31 cellular contexts compared by ENCODE assay signal in genomic region chrX:79371640-79372039, GRCh38. TPM values are rescaled to one million over a fixed set of nuclear protein-coding genes. Genes with fewer than 3 reads are reported as not detected.
A peak's percentile ranks its signal among the peaks of the same experiment; 100 is the strongest.
DNase-seq lines count a peak whose midpoint lies in the region; ATAC-seq, FAIRE-seq and TF ChIP-seq lines count a peak whose summit lies in the region.
"Had no signal": no experiment of that assay in that cellular context is flagged by ENCODE, and none has a peak within 500 bp of the region (broad histone marks: within the 10 kb centered on the region; RNA-seq: fewer than 3 reads in every experiment).

No MANE protein-coding gene starts in this region.

- CTCF ChIA-PET in activated CD4-positive, alpha-beta memory T cell treated with anti-CD3 and anti-CD28 coated beads for 36 hours (lab: Charles Lee) = interaction anchor here (1.7 kb wide), 1 partner anchor 41 kb away, joined by 5 read pairs; no protein-coding TSS in a partner anchor

- no peaks in the 10 kb centered on the region for H3K9me3 ChIP-seq in MM.1S (replicated peaks; ENCODE audit: insufficient read depth, low read length)
- H3K9me3 ChIP-seq in kidney (ENCODE audit: control insufficient read depth in 1 of 2, low read length in 2 of 2) = no peaks in the 10 kb centered on the region
- H3K9me3 ChIP-seq: BE2C, Caco-2 had no signal

- no peak overlapping the region for H3K27ac Mint-ChIP-seq in activated CD4-positive, alpha-beta memory T cell treated with anti-CD3 and anti-CD28 coated beads for 36 hours
- H3K27ac Mint-ChIP-seq: CD14-positive monocyte; CD4-positive, alpha-beta memory T cell; CD4-positive, CD25-positive, alpha-beta regulatory T cell; CD8-positive, alpha-beta memory T cell had no signal

- H3F3A ChIP-seq in MM.1S (ENCODE audit: insufficient read depth, low read length) = peaks cover 6% of the 10 kb centered on the region; the same call in 1 of the 2 replicates

- ATAC-seq in GM18867 (IDR thresholded peaks at IDR 0.05; ENCODE audit: unreplicated experiment) (peak; percentile 55), GM21529 (IDR thresholded peaks at IDR 0.05; ENCODE audit: unreplicated experiment) (peak; percentile 24)

- no peaks in the 10 kb centered on the region for H3K36me3 ChIP-seq in MM.1S (replicated peaks; ENCODE audit: insufficient read depth, low read length)
- no peaks in the 10 kb centered on the region for H3K36me3 ChIP-seq in kidney (ENCODE audit: control insufficient read depth in 1 of 2, insufficient read depth in 2 of 2, low read length in 2 of 2)
- H3K36me3 ChIP-seq: BE2C, BLaER1 had no signal

- H3K4me3 Mint-ChIP-seq in activated CD4-positive, alpha-beta memory T cell treated with anti-CD3 and anti-CD28 coated beads for 36 hours = no peak overlapping the region
- H3K4me3 Mint-ChIP-seq: CD14-positive monocyte; CD4-positive, alpha-beta memory T cell; CD4-positive, CD25-positive, alpha-beta regulatory T cell had no signal

- H3K4me3 ChIP-seq in MM.1S (ENCODE audit: low read length) = no peak overlapping the region
- no peak overlapping the region for H3K4me3 ChIP-seq in kidney (ENCODE audit: low read length in 2 of 2)
- H3K4me3 ChIP-seq: BLaER1 had no signal

- POLR2A ChIA-PET in activated CD4-positive, alpha-beta memory T cell treated with anti-CD3 and anti-CD28 coated beads for 36 hours (lab: Charles Lee) = no interaction called here

- H3K9ac ChIP-seq in MM.1S (ENCODE audit: low read length) (no peak overlapping the region), kidney (ENCODE audit: low read length in 2 of 2) (no peak overlapping the region)
- H3K9ac ChIP-seq: BLaER1 had no signal

- no peaks in the 10 kb centered on the region for H3K9me2 ChIP-seq in MM.1S (replicated peaks; ENCODE audit: insufficient read depth, low read length)

- TF ChIP-seq CTCF in MM.1S (IDR thresholded peaks at IDR 0.05; ENCODE audit: low read length) (no peak), kidney (IDR thresholded peaks at IDR 0.05; ENCODE audit: borderline replicate concordance, extremely low read depth, insufficient read depth) (no peak), D721Med (IDR thresholded peaks at IDR 0.05; ENCODE audit: insufficient read depth, missing control alignments) (no peak)

- peak; percentile 6 for DNase-seq in MM.1S
- no peak for DNase-seq in kidney
- no peak for DNase-seq in activated CD4-positive, alpha-beta memory T cell treated with anti-CD3 and anti-CD28 coated beads for 36 hours
- no peak for DNase-seq in D721Med (ENCODE audit: insufficient read length, low spot score)
- DNase-seq in RCC 7860 (ENCODE audit: low spot score) = no peak
- no peak for DNase-seq in SHP77 (lab: John Stamatoyannopoulos, UW)
- DNase-seq: 8988T; ACHN; BE2C; C1 segment of cervical spinal cord; Caco-2; Calu3; CD4-positive, alpha-beta memory T cell; CD4-positive, CD25-positive, alpha-beta regulatory T cell; CD8-positive, alpha-beta memory T cell; DMS 273 treated with DMSO at 0.1 percent for 48 hours; DMS153; DMS53; DMS79; DND-41; EL; GDM1 had no signal

- peaks cover 4% of the 10 kb centered on the region for H3K9me3 Mint-ChIP-seq in activated CD4-positive, alpha-beta memory T cell treated with anti-CD3 and anti-CD28 coated beads for 36 hours

- no peaks in the 10 kb centered on the region for H3K27me3 ChIP-seq in MM.1S (replicated peaks; ENCODE audit: insufficient read depth, low read length)
- H3K27me3 ChIP-seq: BE2C had no signal

- intact Hi-C loops in kidney (cut with DNase I) = no loop called here
- intact Hi-C loops in activated CD4-positive, alpha-beta memory T cell treated with anti-CD3 and anti-CD28 coated beads for 36 hours (cut with micrococcal nuclease) = no loop called here

- H3K4me1 ChIP-seq in MM.1S (ENCODE audit: low read length) (no peaks in the 10 kb centered on the region; the same call in 1 of the 2 replicates), kidney (ENCODE audit: control insufficient read depth in 1 of 2, insufficient read depth in 1 of 2, low read depth in 1 of 2, low read length in 2 of 2) (no peaks in the 10 kb centered on the region)
- H3K4me1 ChIP-seq: BE2C, BLaER1, Caco-2 had no signal

- no peak overlapping the region for H3K4me2 ChIP-seq in MM.1S (ENCODE audit: low read depth, low read length)
- H3K4me2 ChIP-seq: BLaER1 had no signal

- no peak overlapping the region for H3K27ac ChIP-seq in MM.1S (ENCODE audit: low read length)
- H3K27ac ChIP-seq in kidney (ENCODE audit: low read depth in 2 of 2, low read length in 2 of 2) = no peak overlapping the region
- H3K27ac ChIP-seq: BLaER1 had no signal

- H3K27me3 Mint-ChIP-seq in activated CD4-positive, alpha-beta memory T cell treated with anti-CD3 and anti-CD28 coated beads for 36 hours = no peaks in the 10 kb centered on the region
- H3K27me3 Mint-ChIP-seq: CD4-positive, alpha-beta memory T cell; CD4-positive, CD25-positive, alpha-beta regulatory T cell had no signal

- FAIRE-seq in kidney (lab: Jason Lieb, UNC) (peak; percentile 11), D721Med (lab: Jason Lieb, UNC) (no peak), RCC 7860 (lab: Jason Lieb, UNC) (no peak)
- FAIRE-seq: A204.1, GM19239 had no signal

- H2AFZ ChIP-seq in MM.1S (ENCODE audit: low read length) = no peak overlapping the region

- peaks cover 2% of the 10 kb centered on the region for H3K36me3 Mint-ChIP-seq in activated CD4-positive, alpha-beta memory T cell treated with anti-CD3 and anti-CD28 coated beads for 36 hours
- H3K36me3 Mint-ChIP-seq: CD14-positive monocyte; CD4-positive, CD25-positive, alpha-beta regulatory T cell had no signal

- no peaks in the 10 kb centered on the region for H3K79me2 ChIP-seq in MM.1S (ENCODE audit: low read length)

- H4K20me1 ChIP-seq in MM.1S (ENCODE audit: insufficient read depth, low read length) = no peaks in the 10 kb centered on the region
- H4K20me1 ChIP-seq: BLaER1 had no signal

- peaks cover 24% of the 10 kb centered on the region for H3K4me1 Mint-ChIP-seq in activated CD4-positive, alpha-beta memory T cell treated with anti-CD3 and anti-CD28 coated beads for 36 hours (ENCODE audit: low read depth)

RNA-seq across cellular contexts. Expression of gene ITM2A, which starts 4.5 kb away (rescaled TPM):
- total RNA-seq in kidney = 60.6 TPM
- 28.8 TPM for polyA plus RNA-seq in kidney (ENCODE audit: insufficient read depth, low read depth, low replicate concordance)
- 10 to 100 TPM; 87.7 to 98.1 TPM for total RNA-seq in activated CD4-positive, alpha-beta memory T cell treated with anti-CD3 and anti-CD28 coated beads for 36 hours
- total RNA-seq: Caco-2, Daoy, G401 had no signal
- polyA plus RNA-seq: AG04450 had no signal
